In genomic region chr3:67655364-67656121, GRCh38 we compare ENCODE assay signal across 8 cellular contexts. TPM values are rescaled to one million over a fixed set of nuclear protein-coding genes. Genes with fewer than 3 reads are reported as not detected.
DNase-seq lines count a peak whose midpoint lies in the region; ATAC-seq and TF ChIP-seq lines count a peak whose summit lies in the region.

No MANE protein-coding gene starts in this region.

- H3K4me1 ChIP-seq in DND-41 (ENCODE audit: insufficient read depth, low read length), result peaks cover 35% of the 10 kb centered on the region
- peaks cover 36% of the 10 kb centered on the region for H3K4me1 ChIP-seq in Karpas-422 (ENCODE audit: low read length)

- intact Hi-C loops in left colon (cut with DNase I, micrococcal nuclease), result no loop called here

- H3K36me3 ChIP-seq in DND-41 (ENCODE audit: insufficient read depth, low read length) (no peaks in the 10 kb centered on the region), Karpas-422 (ENCODE audit: insufficient read depth, low read length) (no peaks in the 10 kb centered on the region; the same call in 1 of the 2 replicates)

- H3K9me3 ChIP-seq in DND-41 (ENCODE audit: insufficient read depth, low read length, severe bottlenecking) (no peaks in the 10 kb centered on the region), Karpas-422 (ENCODE audit: low read length) (no peaks in the 10 kb centered on the region)

- H3K79me2 ChIP-seq in DND-41 (ENCODE audit: insufficient read depth, low read length), result peaks cover 21% of the 10 kb centered on the region
- H3K79me2 ChIP-seq in Karpas-422 (ENCODE audit: low read length), result peaks cover 40% of the 10 kb centered on the region

- peak overlapping the region; percentile 84 for H3K27ac ChIP-seq in DND-41 (ENCODE audit: low read length)
- no peak overlapping the region for H3K27ac ChIP-seq in Karpas-422 (ENCODE audit: low read length)

- peaks cover 52% of the 10 kb centered on the region for H3K4me1 Mint-ChIP-seq in activated T-cell treated with anti-CD3 and anti-CD28 coated beads, Interleukin-2, amount 50 U/mL, for 4 hours (ENCODE audit: low read depth)

- TF ChIP-seq CTCF in DND-41 (IDR thresholded peaks at IDR 0.05; ENCODE audit: borderline replicate concordance, extremely low read depth, low read length, poor library complexity, severe bottlenecking), result no peak

- ATAC-seq in DND-41 (ENCODE audit: insufficient read depth, low read depth) (peak; percentile 76), GM21576 (IDR thresholded peaks at IDR 0.05; ENCODE audit: unreplicated experiment) (peak; percentile 34), left colon (no peak)
- peak; percentile 65 to 69 for ATAC-seq in activated T-cell treated with anti-CD3 and anti-CD28 coated beads, Interleukin-2, amount 50 U/mL, for 4 hours

- H3K4me3 Mint-ChIP-seq in activated T-cell treated with anti-CD3 and anti-CD28 coated beads, Interleukin-2, amount 50 U/mL, for 4 hours, result peak overlapping the region; percentile 82

- H3K4me2 ChIP-seq in DND-41 (ENCODE audit: insufficient read depth, low read length), result peak overlapping the region; percentile 73
- peak overlapping the region; percentile 85 for H3K4me2 ChIP-seq in Karpas-422 (ENCODE audit: low read depth, low read length, poor library complexity, severe bottlenecking)

- H3K9ac ChIP-seq in DND-41 (ENCODE audit: low read depth, low read length) (peak overlapping the region; percentile 86), Karpas-422 (ENCODE audit: low read length) (peak overlapping the region; percentile 92; the same call in 1 of the 2 replicates)

- H2AFZ ChIP-seq in DND-41 (ENCODE audit: low read depth, low read length), result peak overlapping the region; percentile 80
- no peak overlapping the region; the same call in 1 of the 2 replicates for H2AFZ ChIP-seq in Karpas-422 (ENCODE audit: low read length)

- no peaks in the 10 kb centered on the region for H3K27me3 Mint-ChIP-seq in activated T-cell treated with anti-CD3 and anti-CD28 coated beads, Interleukin-2, amount 50 U/mL, for 4 hours (ENCODE audit: low read depth)

- H3K4me3 ChIP-seq in DND-41 (ENCODE audit: low read depth in 1 of 2, low read length in 2 of 2), result peak overlapping the region; percentile 1 to 62; a peak in 3 of 4 replicates
- peak overlapping the region; percentile 73 for H3K4me3 ChIP-seq in Karpas-422 (ENCODE audit: low read length)

- peaks cover 8% of the 10 kb centered on the region for H3K36me3 Mint-ChIP-seq in activated T-cell treated with anti-CD3 and anti-CD28 coated beads, Interleukin-2, amount 50 U/mL, for 4 hours (ENCODE audit: insufficient read depth)

- H3K27me3 ChIP-seq in DND-41 (ENCODE audit: insufficient read depth, low read length, poor library complexity) (no peaks in the 10 kb centered on the region), Karpas-422 (ENCODE audit: low read length) (no peaks in the 10 kb centered on the region)

- H3K9me2 ChIP-seq in Karpas-422 (replicated peaks; ENCODE audit: insufficient read depth, low read length), result no peaks in the 10 kb centered on the region

- H3K9me3 Mint-ChIP-seq in activated T-cell treated with anti-CD3 and anti-CD28 coated beads, Interleukin-2, amount 50 U/mL, for 4 hours, result peaks cover 5% of the 10 kb centered on the region

- DNase-seq in DND-41 (peak; percentile 91), Karpas-422 (no peak), left colon (peak; percentile 39 to 62), NCI-H510A treated with DMSO at 0.1 percent for 48 hours (lab: John Stamatoyannopoulos, UW) (no peak), NCI-H1694 treated with DMSO at 0.1 percent for 48 hours (lab: John Stamatoyannopoulos, UW) (no peak)
- peak; percentile 52 for DNase-seq in activated T-cell treated with anti-CD3 and anti-CD28 coated beads, Interleukin-2, amount 50 U/mL, for 4 hours
- DNase-seq in stimulated activated CD8-positive, alpha-beta memory T cell treated with anti-CD3 and anti-CD28 coated beads, Interleukin-15, amount 100 ng/mL, for 1 hour (ENCODE audit: low read depth), result peak; percentile 43

- H4K20me1 ChIP-seq in DND-41 (ENCODE audit: insufficient read depth, low read length), result no peaks in the 10 kb centered on the region
- no peaks in the 10 kb centered on the region for H4K20me1 ChIP-seq in Karpas-422 (ENCODE audit: insufficient read depth, low read depth, low read length)

RNA-seq across cellular contexts. Expression of gene SUCLG2, which starts 1.1 kb away (rescaled TPM):
- total RNA-seq in Karpas-422 (2014; rRNA removed; shearing (Covaris generic); ENCODE audit: low replicate concordance), result 49.0 and 53.6 TPM in 2 replicates
- total RNA-seq in activated T-cell treated with anti-CD3 and anti-CD28 coated beads, Interleukin-2, amount 50 U/mL, for 4 hours, result 10 to 100 TPM; 28.3 to 38.2 (median 29.7) TPM
- 100 to 1,000 TPM; 210 to 246 TPM for total RNA-seq in left colon

Comparison
In these comparisons a context has a peak if more than half of its experiments do, and no peak if none do; other contexts are left out.
1. DNase-seq: peak in DND-41 (single experiment), activated T-cell treated with anti-CD3 and anti-CD28 coated beads, Interleukin-2, amount 50 U/mL, for 4 hours (single experiment), left colon (2 of 2) and stimulated activated CD8-positive, alpha-beta memory T cell treated with anti-CD3 and anti-CD28 coated beads, Interleukin-15, amount 100 ng/mL, for 1 hour (single experiment); none in Karpas-422 (single experiment), NCI-H510A treated with DMSO at 0.1 percent for 48 hours (single experiment) and NCI-H1694 treated with DMSO at 0.1 percent for 48 hours (single experiment).